In the genomic region with DNA sequence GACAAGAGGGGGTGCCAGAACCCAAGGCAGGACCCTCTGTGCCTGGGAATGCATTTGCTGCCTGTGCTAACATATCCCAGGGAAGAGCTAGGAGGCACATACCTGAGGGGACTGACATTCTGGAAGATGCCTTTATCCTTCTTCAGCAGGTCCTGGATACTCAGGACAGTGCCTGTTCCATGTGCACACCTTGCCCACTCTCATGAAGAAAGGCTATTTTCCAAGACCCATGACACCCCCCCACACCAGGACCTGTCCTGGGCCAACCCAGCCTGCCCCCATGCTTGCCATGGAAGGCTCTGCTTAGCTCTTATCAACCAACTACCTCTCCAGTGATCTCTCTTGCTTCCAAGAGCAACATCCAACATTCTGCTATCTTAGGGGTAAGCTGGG, we compare ENCODE assay signal across 28 cellular contexts.
"Had no signal": no experiment of that assay in that cellular context is flagged by ENCODE, and none has a peak within 500 bp of the region (broad histone marks: within the 10 kb centered on the region; RNA-seq: fewer than 3 reads in every experiment).

No MANE protein-coding gene starts in this region.

- H3K4me1 Mint-ChIP-seq: activated naive CD4-positive, alpha-beta T cell treated with anti-CD3 and anti-CD28 coated beads, Interleukin-2, amount 10 ng/mL, durations not matched to agents 7 days and 5 days; activated naive CD8-positive, alpha-beta T cell treated with anti-CD3 and anti-CD28 coated beads, Interleukin-2, amount 50 U/mL, for 24 hours; endodermal cell had no signal

- H3K9me3 ChIP-seq: heart right ventricle, lower lobe of right lung, neutrophil, right lobe of liver, stomach, thyroid gland, upper lobe of right lung had no signal

- DNase-seq: activated CD4-positive, alpha-beta T cell treated with anti-CD3 and anti-CD28 coated beads for 48 hours; activated CD4-positive, alpha-beta T cell treated with anti-CD3 and anti-CD28 coated beads, Interleukin-2, amount 50 U/mL, for 48 hours; activated CD8-positive, alpha-beta memory T cell treated with anti-CD3 and anti-CD28 coated beads, Interleukin-2, amount 50 U/mL, for 4 hours; activated effector memory CD4-positive, alpha-beta T cell treated with Interleukin-2 at 50 U/mL for 16 hours; activated naive CD4-positive, alpha-beta T cell treated with anti-CD3 and anti-CD28 coated beads, Interleukin-2, amount 10 ng/mL, durations not matched to agents 7 days and 5 days; activated naive CD8-positive, alpha-beta T cell treated with anti-CD3 and anti-CD28 coated beads, Interleukin-2, amount 50 U/mL, for 24 hours; amygdala; caudate nucleus; foreskin keratinocyte; heart right ventricle; lower lobe of right lung; naive thymus-derived CD4-positive, alpha-beta T cell; stimulated activated CD4-positive, alpha-beta T cell treated with anti-CD3 and anti-CD28 coated beads, Interleukin-12 subunit alpha, Interleukin-12 subunit beta, amount 100 ng/mL, for 4 hours; stimulated activated CD4-positive, alpha-beta T cell treated with anti-CD3 and anti-CD28 coated beads, Interleukin-4, amount 100 ng/mL, for 1 hour; T-helper 9 cell; thyroid gland; upper lobe of right lung; WERI-Rb-1 had no signal

- H3K27me3 Mint-ChIP-seq: activated naive CD4-positive, alpha-beta T cell treated with anti-CD3 and anti-CD28 coated beads, Interleukin-2, amount 10 ng/mL, durations not matched to agents 7 days and 5 days; activated naive CD8-positive, alpha-beta T cell treated with anti-CD3 and anti-CD28 coated beads, Interleukin-2, amount 50 U/mL, for 24 hours; naive thymus-derived CD4-positive, alpha-beta T cell had no signal

- H3K4me3 Mint-ChIP-seq: activated naive CD4-positive, alpha-beta T cell treated with anti-CD3 and anti-CD28 coated beads, Interleukin-2, amount 10 ng/mL, durations not matched to agents 7 days and 5 days; activated naive CD8-positive, alpha-beta T cell treated with anti-CD3 and anti-CD28 coated beads, Interleukin-2, amount 50 U/mL, for 24 hours; endodermal cell; naive thymus-derived CD4-positive, alpha-beta T cell; T-helper 1 cell treated with Interleukin-12 subunit alpha and Interleukin-12 subunit beta and Interleukin-4 antibody, amounts not matched to agents 30 μg/mL and 1 μg/mL, for 36 hours had no signal

- H3K27me3 ChIP-seq: foreskin keratinocyte, heart right ventricle, neutrophil, right lobe of liver, stomach, thyroid gland, upper lobe of right lung had no signal

- H3K9me3 Mint-ChIP-seq: activated naive CD4-positive, alpha-beta T cell treated with anti-CD3 and anti-CD28 coated beads, Interleukin-2, amount 10 ng/mL, durations not matched to agents 7 days and 5 days; activated naive CD8-positive, alpha-beta T cell treated with anti-CD3 and anti-CD28 coated beads, Interleukin-2, amount 50 U/mL, for 24 hours; endodermal cell; T-helper 1 cell treated with Interleukin-12 subunit alpha and Interleukin-12 subunit beta and Interleukin-4 antibody, amounts not matched to agents 30 μg/mL and 1 μg/mL, for 36 hours had no signal

- H3K27ac Mint-ChIP-seq: activated naive CD4-positive, alpha-beta T cell treated with anti-CD3 and anti-CD28 coated beads, Interleukin-2, amount 10 ng/mL, durations not matched to agents 7 days and 5 days; activated naive CD8-positive, alpha-beta T cell treated with anti-CD3 and anti-CD28 coated beads, Interleukin-2, amount 50 U/mL, for 24 hours; endodermal cell; T-helper 1 cell treated with Interleukin-12 subunit alpha and Interleukin-12 subunit beta and Interleukin-4 antibody, amounts not matched to agents 30 μg/mL and 1 μg/mL, for 36 hours had no signal

- ATAC-seq: activated CD4-positive, CD25-positive, alpha-beta regulatory T cell treated with anti-CD3 and anti-CD28 coated beads, Interleukin-2, amount 50 U/mL, for 24 hours; activated naive CD8-positive, alpha-beta T cell treated with anti-CD3 and anti-CD28 coated beads, Interleukin-2, amount 50 U/mL, for 24 hours; esophagus mucosa; foreskin keratinocyte; left lobe of liver; lower lobe of right lung; naive thymus-derived CD4-positive, alpha-beta T cell; right lobe of liver; upper lobe of right lung had no signal

- H3K27ac ChIP-seq: foreskin keratinocyte, heart right ventricle, lower lobe of right lung, neutrophil, right lobe of liver, SK-N-MC, skin epidermis, stomach, thyroid gland, upper lobe of right lung, WERI-Rb-1 had no signal
